8 cellular contexts compared by ENCODE assay signal in the genomic region with DNA sequence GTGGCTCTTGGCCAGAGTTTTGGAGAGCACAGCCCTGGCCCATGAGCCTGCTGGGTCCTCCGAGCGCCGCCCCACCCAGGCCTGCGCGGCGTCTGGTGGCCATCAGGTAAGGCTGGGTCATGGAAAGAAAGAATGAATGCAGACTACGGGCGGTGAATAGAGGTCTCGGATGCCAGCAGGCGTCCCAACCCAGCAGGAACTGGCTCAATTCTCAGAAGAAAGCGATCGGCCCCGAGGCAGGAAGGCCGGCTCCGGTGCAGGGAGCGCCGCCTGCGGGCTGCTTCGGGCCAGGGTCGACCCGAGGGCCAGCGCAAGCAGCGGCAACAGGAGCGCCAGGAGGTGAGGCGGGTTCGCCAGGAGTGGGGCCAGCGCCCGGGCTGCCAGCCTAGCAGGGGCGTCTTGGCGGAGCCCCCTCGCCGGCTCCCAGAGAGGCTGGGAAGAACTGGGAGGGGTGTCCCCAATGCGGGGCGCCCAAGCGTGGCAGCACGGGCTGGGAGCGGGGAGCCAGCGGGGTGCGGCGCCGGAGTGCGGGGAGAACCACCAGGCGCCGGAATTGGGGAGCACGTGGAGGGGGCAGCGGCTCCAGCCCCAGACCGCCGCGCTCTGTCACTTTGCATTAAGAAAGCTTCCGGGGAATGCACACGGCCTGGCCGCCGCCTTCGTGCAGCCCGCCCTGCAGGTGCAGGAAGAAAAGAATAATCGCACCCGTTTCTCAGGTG. TPM values are rescaled to one million over a fixed set of nuclear protein-coding genes. Genes with fewer than 3 reads are reported as not detected.
DNase-seq lines count a peak whose midpoint lies in the region; ATAC-seq and TF ChIP-seq lines count a peak whose summit lies in the region.

No MANE protein-coding gene starts in this region.

- no peak overlapping the region for H2BK120ac ChIP-seq in trophoblast cell (ENCODE audit: insufficient read depth, low read length, poor library complexity)

- peak in 4 of 6 experiments; percentile 19 to 73 (median 64) for TF ChIP-seq CTCF in Peyer's patch (IDR thresholded peaks at IDR 0.05)

- CTCF ChIA-PET in activated naive CD4-positive, alpha-beta T cell treated with anti-CD3 and anti-CD28 coated beads, Interleukin-2, amount 10 ng/mL, durations not matched to agents 7 days and 5 days (lab: Charles Lee), result no interaction called here

- no peak overlapping the region for H2AK5ac ChIP-seq in trophoblast cell (ENCODE audit: low read length)

- H3K79me1 ChIP-seq in trophoblast cell (ENCODE audit: low read length), result no peaks in the 10 kb centered on the region

- H2BK5ac ChIP-seq in trophoblast cell (ENCODE audit: low read depth, low read length, poor library complexity), result no peak overlapping the region

- ATAC-seq in GM19395 (IDR thresholded peaks at IDR 0.05; ENCODE audit: unreplicated experiment) (no peak), GM21381 (IDR thresholded peaks at IDR 0.05; ENCODE audit: unreplicated experiment) (no peak), GM18870 (IDR thresholded peaks at IDR 0.05; ENCODE audit: unreplicated experiment) (no peak)

- H3K9me3 Mint-ChIP-seq in activated naive CD4-positive, alpha-beta T cell treated with anti-CD3 and anti-CD28 coated beads, Interleukin-2, amount 10 ng/mL, durations not matched to agents 7 days and 5 days, result peaks cover 3% of the 10 kb centered on the region

- H3K9ac ChIP-seq in trophoblast cell (ENCODE audit: low read length), result no peak overlapping the region

- peaks cover 7% of the 10 kb centered on the region for H3K4me1 Mint-ChIP-seq in activated naive CD4-positive, alpha-beta T cell treated with anti-CD3 and anti-CD28 coated beads, Interleukin-2, amount 10 ng/mL, durations not matched to agents 7 days and 5 days

- no peak overlapping the region for H3K27ac Mint-ChIP-seq in activated naive CD4-positive, alpha-beta T cell treated with anti-CD3 and anti-CD28 coated beads, Interleukin-2, amount 10 ng/mL, durations not matched to agents 7 days and 5 days

- H3K36me3 Mint-ChIP-seq in activated naive CD4-positive, alpha-beta T cell treated with anti-CD3 and anti-CD28 coated beads, Interleukin-2, amount 10 ng/mL, durations not matched to agents 7 days and 5 days, result no peaks in the 10 kb centered on the region

- no peak for DNase-seq in activated naive CD4-positive, alpha-beta T cell treated with anti-CD3 and anti-CD28 coated beads, Interleukin-2, amount 10 ng/mL, durations not matched to agents 7 days and 5 days
- DNase-seq in activated naive CD4-positive, alpha-beta T cell treated with anti-CD3 and anti-CD28 coated beads, Interleukin-2, amount 50 U/mL, for 16 hours, result no peak
- DNase-seq in Peyer's patch (peak in 2 of 3 donors; percentile 75 to 85), trophoblast cell (peak; percentile 85 to 88)

- WGBS in esophagus, 2 donors, result 2 to 3% methylated on average over 55 to 57 of the region's 57 CpGs
- whole genome bisulfite sequencing in trophoblast cell (ENCODE audit: extremely low coverage, insufficient coverage, insufficient read length), result no CpG with 5 or more reads among the region's 57 CpGs

- H3K27ac ChIP-seq in Peyer's patch (peak overlapping the region in 3 of 4 donors; percentile 70 to 89 (median 86)), esophagus (ENCODE audit: low read depth in 2 of 2, low read length in 1 of 2) (no peak overlapping the region), trophoblast cell (ENCODE audit: low read depth, low read length) (no peak overlapping the region)

- H4K12ac ChIP-seq in trophoblast cell (ENCODE audit: low read depth, low read length), result no peak overlapping the region

- H3K14ac ChIP-seq in trophoblast cell (ENCODE audit: low read length), result no peak overlapping the region

- H3K4me3 Mint-ChIP-seq in activated naive CD4-positive, alpha-beta T cell treated with anti-CD3 and anti-CD28 coated beads, Interleukin-2, amount 10 ng/mL, durations not matched to agents 7 days and 5 days, result peak overlapping the region; percentile 32

- no peak overlapping the region for H3K18ac ChIP-seq in trophoblast cell (ENCODE audit: low read length)

- H3K23ac ChIP-seq in trophoblast cell (ENCODE audit: low read length), result no peak overlapping the region

- H4K8ac ChIP-seq in trophoblast cell (ENCODE audit: low read depth, low read length), result peak overlapping the region; percentile 23

- H3K9me3 ChIP-seq in Peyer's patch (peaks cover 0 to 7% (median 4%) of the 10 kb centered on the region in 4 donors), esophagus (ENCODE audit: control insufficient read depth in 2 of 2, insufficient read depth in 1 of 2, low read depth in 1 of 2, low read length in 1 of 2) (no peaks in the 10 kb centered on the region), trophoblast cell (ENCODE audit: insufficient read depth, low read depth, low read length) (peaks cover 2% of the 10 kb centered on the region)

- H3K27me3 Mint-ChIP-seq in activated naive CD4-positive, alpha-beta T cell treated with anti-CD3 and anti-CD28 coated beads, Interleukin-2, amount 10 ng/mL, durations not matched to agents 7 days and 5 days, result peaks cover 49% of the 10 kb centered on the region

- H3K4me3 ChIP-seq in Peyer's patch (peak overlapping the region; percentile 31 to 76 (median 56)), esophagus (ENCODE audit: low read depth in 1 of 2, low read length in 2 of 2) (peak overlapping the region; percentile 41 to 52), trophoblast cell (ENCODE audit: low read depth, low read length) (peak overlapping the region; percentile 54)

- peak overlapping the region; percentile 50 for H2AFZ ChIP-seq in trophoblast cell (ENCODE audit: insufficient read depth, low read length, poor library complexity)

- H3K4me1 ChIP-seq in Peyer's patch (peaks cover 0 to 26% (median 3%) of the 10 kb centered on the region in 4 donors), esophagus (ENCODE audit: control insufficient read depth in 2 of 2, insufficient read depth in 2 of 2, low read length in 1 of 2) (peaks cover 0 to 5% of the 10 kb centered on the region in 2 donors), trophoblast cell (ENCODE audit: control insufficient read depth in 1 of 2, insufficient read depth in 2 of 2, low read length in 2 of 2) (peaks cover 4 to 8% of the 10 kb centered on the region in 2 experiments)

- no peak for TF ChIP-seq POLR2A in Peyer's patch (IDR thresholded peaks at IDR 0.05)

- H3K27me3 ChIP-seq in Peyer's patch (peaks cover 0 to 7% of the 10 kb centered on the region in 2 donors), esophagus (ENCODE audit: control insufficient read depth in 1 of 2, insufficient read depth in 2 of 2, low read length in 2 of 2) (peaks cover 0 to 2% of the 10 kb centered on the region in 2 donors), trophoblast cell (ENCODE audit: insufficient read depth, low read length) (no peaks in the 10 kb centered on the region)

- H3K79me2 ChIP-seq in trophoblast cell (ENCODE audit: control insufficient read depth, insufficient read depth, low read length, poor library complexity), result no peaks in the 10 kb centered on the region

- H3K36me3 ChIP-seq in Peyer's patch (no peaks in the 10 kb centered on the region), esophagus (ENCODE audit: control insufficient read depth in 2 of 2, insufficient read depth in 2 of 2, low read length in 1 of 2) (no peaks in the 10 kb centered on the region), trophoblast cell (ENCODE audit: control insufficient read depth in 1 of 2, insufficient read depth in 2 of 2, low read length in 2 of 2) (peaks cover 0 to 1% of the 10 kb centered on the region in 2 experiments)

- H3K4me2 ChIP-seq in trophoblast cell (ENCODE audit: low read length), result peak overlapping the region; percentile 93

- no peak overlapping the region for H3K4ac ChIP-seq in trophoblast cell (ENCODE audit: low read depth, low read length)

- H2BK12ac ChIP-seq in trophoblast cell (ENCODE audit: low read length), result no peak overlapping the region

- peak overlapping the region; percentile 7 for H4K91ac ChIP-seq in trophoblast cell (ENCODE audit: low read depth, low read length)

RNA-seq across cellular contexts. Expression of gene TMC5, which starts 7.1 kb away (rescaled TPM):
- total RNA-seq in Peyer's patch, result 100 to 1,000 TPM in 3 of 4 donors, 10 to 100 TPM in 1; 26.4 to 218 (median 175) TPM
- polyA plus RNA-seq in esophagus, result under 1 TPM; 0.18 to 0.42 TPM
- 1.7 and 1.9 TPM in 2 replicates for polyA plus RNA-seq in trophoblast cell (2013)

Comparison
In these comparisons a context has a peak if more than half of its experiments do, and no peak if none do; other contexts are left out.
1. DNase-seq: peak in Peyer's patch (2 of 3) and trophoblast cell (2 of 2); none in activated naive CD4-positive, alpha-beta T cell treated with anti-CD3 and anti-CD28 coated beads, Interleukin-2, amount 10 ng/mL, durations not matched to agents 7 days and 5 days (single experiment) and activated naive CD4-positive, alpha-beta T cell treated with anti-CD3 and anti-CD28 coated beads, Interleukin-2, amount 50 U/mL, for 16 hours (single experiment).
2. H3K27ac ChIP-seq: peak in Peyer's patch (3 of 4); none in esophagus (0 of 2) and trophoblast cell (single experiment).
3. Peak in every context shown above with its lines, with median percentiles within 50 percentile points of each other: H3K4me3 ChIP-seq.